ENCODE assay signal across 8 cellular contexts in genomic region chr2:210172219-210172575, GRCh38. TPM values are rescaled to one million over a fixed set of nuclear protein-coding genes. Genes with fewer than 3 reads are reported as not detected.
DNase-seq lines count a peak whose midpoint lies in the region; TF ChIP-seq lines count a peak whose summit lies in the region.

No MANE protein-coding gene starts in this region.

- H3K36me3 ChIP-seq in OCI-LY1 (ENCODE audit: insufficient read depth, low read length) = no peaks in the 10 kb centered on the region

- peaks cover 36% of the 10 kb centered on the region for H3K79me2 ChIP-seq in OCI-LY1 (ENCODE audit: insufficient read depth, low read length)

- no peaks in the 10 kb centered on the region for H3K27me3 Mint-ChIP-seq in progenitor cell of endocrine pancreas

- no peaks in the 10 kb centered on the region for H4K20me1 ChIP-seq in OCI-LY1 (ENCODE audit: insufficient read depth, low read length)

- peak overlapping the region; percentile 90 for H3K4me3 Mint-ChIP-seq in progenitor cell of endocrine pancreas (ENCODE audit: low read depth)

- H3K27ac Mint-ChIP-seq in progenitor cell of endocrine pancreas = peak overlapping the region; percentile 98

- no peaks in the 10 kb centered on the region for H3F3A ChIP-seq in OCI-LY1 (ENCODE audit: insufficient read depth, low read length)

- TF ChIP-seq CTCF in OCI-LY1 (IDR thresholded peaks at IDR 0.05; ENCODE audit: low read length) (no peak), epithelial cell of proximal tubule (conservative IDR thresholded peaks at IDR 0.05; ENCODE audit: low read depth, low read length) (no peak), progenitor cell of endocrine pancreas (IDR thresholded peaks at IDR 0.05; ENCODE audit: unreplicated experiment) (no peak)

- peak overlapping the region; percentile 100 for H3K27ac ChIP-seq in OCI-LY1 (ENCODE audit: low read depth, low read length, poor library complexity, severe bottlenecking)

- H3K9ac ChIP-seq in OCI-LY1 (ENCODE audit: low read length) = peak overlapping the region; percentile 100

- no peaks in the 10 kb centered on the region for H3K36me3 Mint-ChIP-seq in progenitor cell of endocrine pancreas (ENCODE audit: insufficient read depth)

- no peaks in the 10 kb centered on the region for H3K9me2 ChIP-seq in OCI-LY1 (ENCODE audit: low read depth, low read length)

- H3K4me3 ChIP-seq in OCI-LY1 (ENCODE audit: low read depth, low read length, poor library complexity, severe bottlenecking) = peak overlapping the region; percentile 85
- peak overlapping the region; percentile 66 for H3K4me3 ChIP-seq in epithelial cell of proximal tubule (ENCODE audit: low read depth, low read length)

- H3K9me3 ChIP-seq in OCI-LY1 (ENCODE audit: low read length) = no peaks in the 10 kb centered on the region

- peak; percentile 9 for DNase-seq in D341Med (ENCODE audit: low spot score)
- no peak for DNase-seq in epithelial cell of proximal tubule (ENCODE audit: low read depth)
- no peak for DNase-seq in progenitor cell of endocrine pancreas (ENCODE audit: low spot score, unreplicated experiment)
- DNase-seq in AML-193 (lab: John Stamatoyannopoulos, UW) = no peak
- no peak for DNase-seq in UCSD-AML1 (lab: John Stamatoyannopoulos, UW; ENCODE audit: unreplicated experiment)
- DNase-seq in Kasumi-1 (lab: John Stamatoyannopoulos, UW) = no peak
- DNase-seq in SK-N-DZ (ENCODE audit: low spot score) = no peak

- H3K4me1 Mint-ChIP-seq in progenitor cell of endocrine pancreas (ENCODE audit: low read depth) = peaks cover 24% of the 10 kb centered on the region

- no peaks in the 10 kb centered on the region for H3K9me3 Mint-ChIP-seq in progenitor cell of endocrine pancreas (ENCODE audit: low read depth)

- H3K27me3 ChIP-seq in OCI-LY1 (ENCODE audit: insufficient read depth, low read length) = no peaks in the 10 kb centered on the region

- peak overlapping the region; percentile 100 for H3K4me2 ChIP-seq in OCI-LY1 (ENCODE audit: low read length)

- H3K4me1 ChIP-seq in OCI-LY1 (ENCODE audit: insufficient read depth, low read length, severe bottlenecking) = peaks cover 42% of the 10 kb centered on the region

- H2AFZ ChIP-seq in OCI-LY1 (ENCODE audit: low read length) = no peak overlapping the region

RNA-seq across cellular contexts. Expression of gene KANSL1L, which starts 1.0 kb away (rescaled TPM):
- total RNA-seq in epithelial cell of proximal tubule = 3.5 and 5.6 TPM in 2 replicates
- 32.7 and 32.8 TPM in 2 replicates for total RNA-seq in progenitor cell of endocrine pancreas
- polyA plus RNA-seq in SK-N-DZ (2014; cell fraction: cytosol; rRNA removed) = 11.6 and 15.3 TPM in 2 replicates
- polyA plus RNA-seq in SK-N-DZ (2014; cell fraction: nucleus; rRNA removed) = 9.0 and 20.9 TPM in 2 replicates

RNA-seq across cellular contexts. Expression of gene ACADL, which starts 53.0 kb away (rescaled TPM):
- total RNA-seq in epithelial cell of proximal tubule (0.17 and 0.51 TPM in 2 replicates), progenitor cell of endocrine pancreas (0.38 and 0.55 TPM in 2 replicates)
- 0.03 TPM in 1 of 2 replicates, not detected in the other for polyA plus RNA-seq in SK-N-DZ (2014; cell fraction: cytosol; rRNA removed)
- polyA plus RNA-seq in SK-N-DZ (2014; cell fraction: nucleus; rRNA removed) = 0.05 TPM in 1 of 2 replicates, not detected in the other
